In the genomic region with DNA sequence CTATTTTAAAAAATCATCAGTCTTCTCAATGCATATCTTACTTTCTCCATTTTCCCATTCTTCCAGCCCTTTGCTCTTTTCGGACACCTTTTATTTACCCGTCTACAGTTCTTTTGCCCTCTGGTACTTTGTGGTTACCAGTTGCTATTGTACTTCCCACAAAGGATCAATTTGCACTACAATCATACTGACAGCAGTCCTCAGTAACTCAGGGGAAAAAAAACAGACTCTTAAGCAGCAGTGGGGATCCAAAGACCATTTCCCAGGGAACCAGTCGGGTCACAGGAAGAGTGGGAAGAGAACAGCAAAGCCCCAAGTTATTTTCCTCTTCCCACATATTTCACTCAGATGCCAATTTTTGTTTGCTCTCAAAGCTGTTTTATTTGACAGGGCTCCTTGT, we compare ENCODE assay signal across 1 cellular context.
TF ChIP-seq lines count a peak whose summit lies in the region.

No MANE protein-coding gene starts in this region.

TF ChIP-seq in endothelial cell of umbilical vein, 7 proteins besides CTCF, POLR2A, EP300 and RAD21:
- TF ChIP-seq POLR2AphosphoS5 (IDR thresholded peaks at IDR 0.05; ENCODE audit: insufficient read depth, low read depth, low read length) (no peak), GATA2 (IDR thresholded peaks at IDR 0.05; ENCODE audit: insufficient read depth, insufficient read length, low read depth, low read length) (no peak), MYC (IDR thresholded peaks at IDR 0.05; ENCODE audit: low read depth, low read length) (no peak), EZH2 (IDR thresholded peaks at IDR 0.05; ENCODE audit: borderline replicate concordance, low read depth, low read length, severe bottlenecking) (no peak), MAX (IDR thresholded peaks at IDR 0.05; ENCODE audit: insufficient read depth, insufficient read length) (no peak), JUN (IDR thresholded peaks at IDR 0.05; ENCODE audit: borderline replicate concordance, insufficient read depth, insufficient read length, low read depth) (no peak), FOS (IDR thresholded peaks at IDR 0.05; ENCODE audit: borderline replicate concordance, insufficient read depth, low read length) (no peak)
